In genomic region chr3:171212648-171213047, GRCh38 we compare ENCODE assay signal across 28 cellular contexts.
"Had no signal": no experiment of that assay in that cellular context is flagged by ENCODE, and none has a peak within 500 bp of the region (broad histone marks: within the 10 kb centered on the region; RNA-seq: fewer than 3 reads in every experiment).

No MANE protein-coding gene starts in this region.

- H3K36me3 ChIP-seq: left lung, ovary, right atrium auricular region, suprapubic skin, thoracic aorta, tibial artery had no signal

- H3K27ac Mint-ChIP-seq: mesothelial cell of epicardium; naive B cell; progenitor cell of endocrine pancreas; stimulated activated naive B cell treated with anti-CD40 and anti-IgM and Interleukin-4, amounts not matched to agents 10 μg/mL and 1 μg/mL and 100 μg/mL, for 72 hours had no signal

- H3K4me3 Mint-ChIP-seq: immature natural killer cell; mesothelial cell of epicardium; naive B cell; natural killer cell; stimulated activated naive B cell treated with anti-CD40 and anti-IgM and Interleukin-4, amounts not matched to agents 10 μg/mL and 1 μg/mL and 100 μg/mL, for 72 hours had no signal

- FAIRE-seq: islet of Langerhans, kidney, urothelium cell line had no signal

- H3K27me3 Mint-ChIP-seq: progenitor cell of endocrine pancreas; stimulated activated naive B cell treated with anti-CD40 and anti-IgM and Interleukin-4, amounts not matched to agents 10 μg/mL and 1 μg/mL and 100 μg/mL, for 72 hours had no signal

- H3K27ac ChIP-seq: left lung, ovary, right atrium auricular region, skin epidermis, suprapubic skin, thoracic aorta, tibial artery, upper lobe of right lung had no signal

- ATAC-seq: left colon; left lung; natural killer cell; sciatic nerve; stimulated activated naive B cell treated with anti-CD40 and anti-IgM and Interleukin-4, amounts not matched to agents 10 μg/mL and 1 μg/mL and 100 μg/mL, for 72 hours; stimulated activated naive CD8-positive, alpha-beta T cell treated with anti-CD3 and anti-CD28 coated beads, Interleukin-15, Interleukin-2, amounts not matched to agents 100 U/mL and 50 U/mL, for 24 hours; upper lobe of right lung had no signal

- H3K4me1 Mint-ChIP-seq: mesothelial cell of epicardium; naive B cell; stimulated activated naive B cell treated with anti-CD40 and anti-IgM and Interleukin-4, amounts not matched to agents 10 μg/mL and 1 μg/mL and 100 μg/mL, for 72 hours had no signal

- H3K9me3 ChIP-seq: left lung, ovary, right atrium auricular region, suprapubic skin, thoracic aorta, tibial artery, upper lobe of right lung had no signal

- DNase-seq: hypothalamus; immature natural killer cell; kidney; left colon; left lung; mesendoderm; naive B cell; natural killer cell; ovary; stimulated activated CD4-positive, alpha-beta T cell treated with anti-CD3 and anti-CD28 coated beads, Interleukin-12 subunit alpha, Interleukin-12 subunit beta, amount 100 ng/mL, for 4 hours; stimulated activated CD4-positive, alpha-beta T cell treated with anti-CD3 and anti-CD28 coated beads, Interleukin-15, amount 100 ng/mL, for 24 hours; stimulated activated CD4-positive, alpha-beta T cell treated with anti-CD3 and anti-CD28 coated beads, Interleukin-2, amount 100 ng/mL, for 24 hours; stimulated activated CD4-positive, alpha-beta T cell treated with anti-CD3 and anti-CD28 coated beads, Interleukin-4, amount 100 ng/mL, for 1 hour; stimulated activated naive B cell treated with anti-CD40 and anti-IgM and Interleukin-4, amounts not matched to agents 10 μg/mL and 1 μg/mL and 100 μg/mL, for 72 hours; stimulated activated naive CD8-positive, alpha-beta T cell treated with anti-CD3 and anti-CD28 coated beads, Interleukin-15, Interleukin-2, amounts not matched to agents 100 U/mL and 50 U/mL, for 24 hours; tibial artery; trophoblast cell; upper lobe of right lung had no signal

- H3K9me3 Mint-ChIP-seq: mesothelial cell of epicardium; natural killer cell; stimulated activated naive B cell treated with anti-CD40 and anti-IgM and Interleukin-4, amounts not matched to agents 10 μg/mL and 1 μg/mL and 100 μg/mL, for 72 hours had no signal

- H3K36me3 Mint-ChIP-seq: mesothelial cell of epicardium had no signal

- H3K27me3 ChIP-seq: left lung, ovary, right atrium auricular region, suprapubic skin, tibial artery, upper lobe of right lung had no signal

- H3K4me3 ChIP-seq: left lung, lung, ovary, right atrium auricular region, skin epidermis, suprapubic skin, thoracic aorta, tibial artery, upper lobe of right lung had no signal

- H3K4me1 ChIP-seq: left lung, right atrium auricular region, suprapubic skin, tibial artery, upper lobe of right lung had no signal
